20 cellular contexts compared by ENCODE assay signal in genomic region chr5:127652952-127653611, GRCh38. TPM values are rescaled to one million over a fixed set of nuclear protein-coding genes. Genes with fewer than 3 reads are reported as not detected.
"Had no signal": no experiment of that assay in that cellular context is flagged by ENCODE, and none has a peak within 500 bp of the region (broad histone marks: within the 10 kb centered on the region; RNA-seq: fewer than 3 reads in every experiment).

No MANE protein-coding gene starts in this region.

- H3K4me3 ChIP-seq: lung, right atrium auricular region, smooth muscle cell, tibial nerve had no signal

- H3K36me3 ChIP-seq: right atrium auricular region, tibial nerve, WERI-Rb-1 had no signal

- DNase-seq: activated CD4-positive, alpha-beta T cell treated with anti-CD3 and anti-CD28 coated beads for 36 hours; activated CD8-positive, alpha-beta memory T cell treated with anti-CD3 and anti-CD28 coated beads, Interleukin-2, amount 50 U/mL, for 4 hours; activated CD8-positive, alpha-beta T cell treated with anti-CD3 and anti-CD28 coated beads for 36 hours; activated naive CD4-positive, alpha-beta T cell; aorta; endodermal cell; erythroblast; left colon; midbrain; naive thymus-derived CD4-positive, alpha-beta T cell; WERI-Rb-1 had no signal

- H3K27me3 ChIP-seq: right atrium auricular region, tibial nerve had no signal

- ATAC-seq: activated CD4-positive, alpha-beta T cell treated with anti-CD3 and anti-CD28 coated beads for 36 hours; activated CD8-positive, alpha-beta T cell treated with anti-CD3 and anti-CD28 coated beads for 36 hours; left colon; naive thymus-derived CD4-positive, alpha-beta T cell had no signal

RNA-seq across cellular contexts. Expression of gene CTXN3, which starts 4.2 kb away (rescaled TPM):
- total RNA-seq: activated CD4-positive, alpha-beta T cell treated with anti-CD3 and anti-CD28 coated beads for 36 hours; activated CD8-positive, alpha-beta T cell treated with anti-CD3 and anti-CD28 coated beads for 36 hours; aorta; bronchial epithelial cell; chondrocyte; dermis microvascular lymphatic vessel endothelial cell; endodermal cell; glomerular endothelial cell; left colon; lung; naive thymus-derived CD4-positive, alpha-beta T cell; right atrium auricular region; smooth muscle cell; subcutaneous adipose tissue; tibial nerve had no signal
- polyA plus RNA-seq: aorta; lung; naive thymus-derived CD4-positive, alpha-beta T cell; smooth muscle cell had no signal

RNA-seq across cellular contexts. Expression of gene CCDC192, which starts 50.1 kb away (rescaled TPM):
- total RNA-seq: activated CD4-positive, alpha-beta T cell treated with anti-CD3 and anti-CD28 coated beads for 36 hours; activated CD8-positive, alpha-beta T cell treated with anti-CD3 and anti-CD28 coated beads for 36 hours; aorta; bronchial epithelial cell; chondrocyte; dermis microvascular lymphatic vessel endothelial cell; glomerular endothelial cell; left colon; naive thymus-derived CD4-positive, alpha-beta T cell; right atrium auricular region; smooth muscle cell had no signal
- polyA plus RNA-seq: aorta; naive thymus-derived CD4-positive, alpha-beta T cell; smooth muscle cell had no signal
